21 cellular contexts compared by ENCODE assay signal in genomic region chr11:12773591-12773990, GRCh38.
"Had no signal": no experiment of that assay in that cellular context is flagged by ENCODE, and none has a peak within 500 bp of the region (broad histone marks: within the 10 kb centered on the region; RNA-seq: fewer than 3 reads in every experiment).

No MANE protein-coding gene starts in this region.

- H3K4me3 ChIP-seq: esophagus muscularis mucosa, hepatocyte, thyroid gland had no signal

- H3K9me3 Mint-ChIP-seq: activated CD4-positive, alpha-beta T cell treated with anti-CD3 and anti-CD28 coated beads, Interleukin-2, amount 10 ng/mL, durations not matched to agents 24 days and 14 days; activated T-cell treated with anti-CD3 and anti-CD28 coated beads, Interleukin-2, amount 50 U/mL, for 24 hours; activated T-helper 2 cell treated with anti-CD3 and anti-CD28 coated beads, Interferon-gamma antibody, Interleukin-2, Interleukin-4, amounts not matched to agents 10 μg/mL and 5 μg/mL and 100 μg/mL, durations not matched to agents 14 hours and 24 hours and 36 hours; naive thymus-derived CD8-positive, alpha-beta T cell; T-cell had no signal

- H3K4me3 Mint-ChIP-seq: activated CD4-positive, alpha-beta T cell treated with anti-CD3 and anti-CD28 coated beads, Interleukin-2, amount 10 ng/mL, durations not matched to agents 24 days and 14 days; activated CD8-positive, alpha-beta T cell treated with anti-CD3 and anti-CD28 coated beads, Interleukin-2, amount 10 ng/mL, durations not matched to agents 7 days and 5 days; activated T-cell treated with anti-CD3 and anti-CD28 coated beads, Interleukin-2, amount 50 U/mL, for 24 hours; naive thymus-derived CD8-positive, alpha-beta T cell; T-cell had no signal

- H3K36me3 Mint-ChIP-seq: naive thymus-derived CD8-positive, alpha-beta T cell; T-cell had no signal

- H3K27ac ChIP-seq: esophagus muscularis mucosa, hepatocyte, neutrophil, thyroid gland had no signal

- H3K9me3 ChIP-seq: esophagus muscularis mucosa, neutrophil, thyroid gland had no signal

- DNase-seq: activated CD4-positive, alpha-beta T cell treated with anti-CD3 and anti-CD28 coated beads, Interleukin-2, amount 10 ng/mL, durations not matched to agents 24 days and 14 days; activated CD8-positive, alpha-beta T cell treated with anti-CD3 and anti-CD28 coated beads, Interleukin-2, amount 10 ng/mL, durations not matched to agents 7 days and 5 days; activated naive CD4-positive, alpha-beta T cell treated with Interleukin-2 at 50 U/mL for 16 hours; activated T-cell treated with anti-CD3 and anti-CD28 coated beads, Interleukin-2, amount 50 U/mL, for 24 hours; anterior cingulate cortex; dermis blood vessel endothelial cell; effector memory CD4-positive, alpha-beta T cell; left cardiac atrium; mesenchymal stem cell; naive thymus-derived CD8-positive, alpha-beta T cell; posterior cingulate gyrus; retina; stimulated activated CD8-positive, alpha-beta memory T cell treated with anti-CD3 and anti-CD28 coated beads, Interleukin-4, amount 100 ng/mL, for 48 hours; stimulated activated naive CD4-positive, alpha-beta T cell; T-cell; T-helper 9 cell; thyroid gland had no signal

- H3K27me3 ChIP-seq: esophagus muscularis mucosa, hepatocyte, thyroid gland had no signal

- H3K27ac Mint-ChIP-seq: activated CD4-positive, alpha-beta T cell treated with anti-CD3 and anti-CD28 coated beads, Interleukin-2, amount 10 ng/mL, durations not matched to agents 24 days and 14 days; activated CD8-positive, alpha-beta T cell treated with anti-CD3 and anti-CD28 coated beads, Interleukin-2, amount 10 ng/mL, durations not matched to agents 7 days and 5 days; activated T-cell treated with anti-CD3 and anti-CD28 coated beads, Interleukin-2, amount 50 U/mL, for 24 hours; activated T-helper 2 cell treated with anti-CD3 and anti-CD28 coated beads, Interferon-gamma antibody, Interleukin-2, Interleukin-4, amounts not matched to agents 10 μg/mL and 5 μg/mL and 100 μg/mL, durations not matched to agents 14 hours and 24 hours and 36 hours; naive thymus-derived CD8-positive, alpha-beta T cell; T-cell had no signal

- H3K4me2 ChIP-seq: hepatocyte had no signal

- H2AFZ ChIP-seq: hepatocyte had no signal

- H3K36me3 ChIP-seq: neutrophil, thyroid gland had no signal

- ATAC-seq: activated CD8-positive, alpha-beta T cell treated with anti-CD3 and anti-CD28 coated beads, Interleukin-2, amount 10 ng/mL, durations not matched to agents 7 days and 5 days; left cardiac atrium; naive thymus-derived CD8-positive, alpha-beta T cell; T-cell had no signal
